ENCODE assay signal across 20 cellular contexts in the genomic region with DNA sequence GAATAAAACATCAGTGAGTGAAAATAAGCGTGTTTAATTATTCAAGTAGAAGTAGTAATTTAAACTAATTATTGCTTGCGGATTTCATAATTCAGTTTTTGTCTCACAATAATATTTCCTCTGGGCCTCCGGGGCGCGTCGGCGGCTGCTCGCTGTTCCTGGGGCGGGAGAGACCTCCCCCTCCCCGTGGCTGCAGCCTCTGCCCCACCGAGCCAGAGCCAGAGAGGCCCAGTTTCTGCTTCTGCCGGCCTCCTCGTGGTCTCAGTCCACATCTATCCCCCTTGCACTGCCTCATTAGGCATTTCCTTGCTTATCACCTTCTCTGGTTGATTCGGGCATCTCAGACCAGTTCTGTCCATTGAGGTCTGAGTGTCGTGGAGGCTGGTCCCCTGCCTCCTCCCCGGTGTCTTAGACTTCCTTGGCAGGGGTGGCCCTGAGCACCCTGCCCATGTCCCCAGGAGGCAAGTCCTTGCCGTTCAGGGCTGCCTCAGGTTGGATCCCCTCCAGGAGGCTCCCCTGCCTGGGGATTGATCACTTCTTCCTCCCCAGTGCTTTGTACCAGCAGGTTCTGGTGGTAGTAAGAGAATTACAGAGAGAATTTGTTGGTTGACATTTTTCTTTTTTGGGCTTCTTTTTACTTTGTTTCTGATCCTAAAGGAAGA.
"Had no signal": no experiment of that assay in that cellular context is flagged by ENCODE, and none has a peak within 500 bp of the region (broad histone marks: within the 10 kb centered on the region; RNA-seq: fewer than 3 reads in every experiment).

No MANE protein-coding gene starts in this region.

- H3K36me3 ChIP-seq: cardiac muscle cell, esophagus squamous epithelium, uterus had no signal

- H3K27me3 ChIP-seq: cardiac muscle cell, esophagus squamous epithelium, tibial nerve, uterus had no signal

- ATAC-seq: activated CD8-positive, alpha-beta memory T cell treated with anti-CD3 and anti-CD28 coated beads, Interleukin-2, amount 10 ng/mL, durations not matched to agents 7 days and 5 days; naive thymus-derived CD4-positive, alpha-beta T cell had no signal

- H3K27ac Mint-ChIP-seq: activated CD4-positive, alpha-beta memory T cell treated with anti-CD3 and anti-CD28 coated beads, Interleukin-2, amount 10 ng/mL, durations not matched to agents 7 days and 5 days; activated CD8-positive, alpha-beta memory T cell treated with anti-CD3 and anti-CD28 coated beads, Interleukin-2, amount 10 ng/mL, durations not matched to agents 7 days and 5 days; activated naive CD8-positive, alpha-beta T cell; memory B cell had no signal

- H3K4me3 Mint-ChIP-seq: activated CD4-positive, alpha-beta memory T cell treated with anti-CD3 and anti-CD28 coated beads, Interleukin-2, amount 10 ng/mL, durations not matched to agents 7 days and 5 days; activated CD8-positive, alpha-beta memory T cell treated with anti-CD3 and anti-CD28 coated beads, Interleukin-2, amount 10 ng/mL, durations not matched to agents 7 days and 5 days; activated naive CD8-positive, alpha-beta T cell; memory B cell; naive thymus-derived CD4-positive, alpha-beta T cell had no signal

- H3K9me3 ChIP-seq: esophagus squamous epithelium, tibial nerve, uterus had no signal

- H3K27me3 Mint-ChIP-seq: activated CD4-positive, alpha-beta memory T cell treated with anti-CD3 and anti-CD28 coated beads, Interleukin-2, amount 10 ng/mL, durations not matched to agents 7 days and 5 days; activated CD8-positive, alpha-beta memory T cell treated with anti-CD3 and anti-CD28 coated beads, Interleukin-2, amount 10 ng/mL, durations not matched to agents 7 days and 5 days; activated naive CD8-positive, alpha-beta T cell; memory B cell; naive thymus-derived CD4-positive, alpha-beta T cell had no signal

- H3K4me3 ChIP-seq: cardiac muscle cell, esophagus squamous epithelium, tibial nerve, uterus had no signal

- H3K27ac ChIP-seq: cardiac muscle cell, esophagus squamous epithelium, tibial nerve, uterus had no signal

- H3K9me3 Mint-ChIP-seq: activated CD4-positive, alpha-beta memory T cell treated with anti-CD3 and anti-CD28 coated beads, Interleukin-2, amount 10 ng/mL, durations not matched to agents 7 days and 5 days; memory B cell; naive thymus-derived CD4-positive, alpha-beta T cell had no signal

- H3K4me1 ChIP-seq: uterus had no signal

- DNase-seq: activated CD4-positive, alpha-beta memory T cell treated with anti-CD3 and anti-CD28 coated beads, Interleukin-2, amount 10 ng/mL, durations not matched to agents 7 days and 5 days; activated CD4-positive, alpha-beta T cell treated with anti-CD3 and anti-CD28 coated beads for 48 hours; activated CD4-positive, CD25-positive, alpha-beta regulatory T cell; activated CD8-positive, alpha-beta memory T cell treated with anti-CD3 and anti-CD28 coated beads, Interleukin-2, amount 10 ng/mL, durations not matched to agents 7 days and 5 days; amniotic stem cell; dermis blood vessel endothelial cell; effector memory CD4-positive, alpha-beta T cell; esophagus squamous epithelium; left ventricle myocardium superior; naive thymus-derived CD4-positive, alpha-beta T cell; retina; stimulated activated CD4-positive, alpha-beta T cell treated with anti-CD3 and anti-CD28 coated beads, Interleukin-12 subunit alpha, Interleukin-12 subunit beta, amount 100 ng/mL, for 4 hours; stimulated activated CD4-positive, alpha-beta T cell treated with anti-CD3 and anti-CD28 coated beads, Interleukin-1b, Interleukin-23, amount 100 ng/mL, for 48 hours; stimulated activated CD8-positive, alpha-beta memory T cell treated with anti-CD3 and anti-CD28 coated beads, Interleukin-4, amount 100 ng/mL, for 48 hours; stimulated activated naive CD4-positive, alpha-beta T cell treated with Interleukin-2 at 50 U/mL for 16 hours; uterus had no signal

- H3K36me3 Mint-ChIP-seq: activated CD8-positive, alpha-beta memory T cell treated with anti-CD3 and anti-CD28 coated beads, Interleukin-2, amount 10 ng/mL, durations not matched to agents 7 days and 5 days had no signal
